21 cellular contexts compared by ENCODE assay signal in the genomic region with DNA sequence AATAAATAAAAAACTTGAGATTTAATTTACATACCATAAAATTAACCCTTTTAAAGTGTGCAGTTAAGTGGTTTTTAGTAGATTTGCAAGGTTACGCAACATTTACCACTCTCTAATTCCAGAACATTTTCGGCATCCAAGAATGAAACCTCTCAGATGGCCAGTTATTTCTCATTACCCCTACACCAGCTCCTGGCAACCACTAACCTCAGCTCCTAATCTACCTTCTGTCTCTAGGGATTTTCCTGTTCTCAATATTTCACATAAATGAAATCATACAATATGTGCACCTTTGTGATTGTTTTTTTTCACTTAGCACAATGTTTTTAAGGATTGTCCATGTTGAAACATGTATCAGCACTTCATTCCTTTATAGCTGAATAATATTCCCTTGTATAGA. TPM values are rescaled to one million over a fixed set of nuclear protein-coding genes. Genes with fewer than 3 reads are reported as not detected.
DNase-seq lines count a peak whose midpoint lies in the region; ATAC-seq, FAIRE-seq and TF ChIP-seq lines count a peak whose summit lies in the region.
"Had no signal": no experiment of that assay in that cellular context is flagged by ENCODE, and none has a peak within 500 bp of the region (broad histone marks: within the 10 kb centered on the region; RNA-seq: fewer than 3 reads in every experiment).

No MANE protein-coding gene starts in this region.

- no peaks in the 10 kb centered on the region for H3K79me2 ChIP-seq in K562 (ENCODE audit: control insufficient read depth, insufficient read depth, low read length)

- H3K9ac ChIP-seq in K562 (ENCODE audit: insufficient read depth in 1 of 2, low read depth in 2 of 2, low read length in 2 of 2) = no peak overlapping the region

- no peak for DNase-seq in CD4-positive, CD25-positive, alpha-beta regulatory T cell
- DNase-seq in LHCN-M2 (ENCODE audit: low read depth) (peak; percentile 61), K562 (ENCODE audit: extremely low read depth in 1 of 4, low spot score in 3 of 4) (no peak), iris pigment epithelial cell (ENCODE audit: low read depth) (peak; percentile 48), SW480 (ENCODE audit: low spot score) (no peak), HTR-8/SVneo (ENCODE audit: insufficient read length, low spot score) (no peak)
- DNase-seq in central memory CD4-positive, alpha-beta T cell = no peak
- DNase-seq: activated CD8-positive, alpha-beta T cell treated with anti-CD3 and anti-CD28 coated beads for 36 hours; activated naive CD8-positive, alpha-beta T cell treated with anti-CD3 and anti-CD28 coated beads, Interleukin-2, amount 10 ng/mL, durations not matched to agents 7 days and 5 days; COR-L47; effector CD8-positive, alpha-beta T cell; NCI-H1105 treated with DMSO at 0.1 percent for 48 hours; small intestine; stimulated activated CD4-positive, alpha-beta T cell treated with anti-CD3 and anti-CD28 coated beads, Interleukin-4, amount 100 ng/mL, for 4 hours; WERI-Rb-1 had no signal

- no peaks in the 10 kb centered on the region for H4K20me1 ChIP-seq in K562 (replicated peaks; ENCODE audit: control insufficient read depth, insufficient read depth, low read length)

- POLR2A ChIA-PET in K562 (lab: Yijun Ruan, JAX) = interaction anchor here (0.6 kb wide), 1 partner anchor 11 kb away, joined by 3 read pairs; no protein-coding TSS in a partner anchor

- no peak for ATAC-seq in CD4-positive, CD25-positive, alpha-beta regulatory T cell (ENCODE audit: low read depth in 2 of 2)
- ATAC-seq in K562 (no peak), HG02885 (IDR thresholded peaks at IDR 0.05; ENCODE audit: poor library complexity, unreplicated experiment) (no peak)
- ATAC-seq: activated CD8-positive, alpha-beta T cell treated with anti-CD3 and anti-CD28 coated beads for 36 hours; gastroesophageal sphincter; GM12878 had no signal

- no peak for TF ChIP-seq EP300 in K562 (IDR thresholded peaks at IDR 0.05; ENCODE audit: low read length)

- no peak overlapping the region for H3K4me3 Mint-ChIP-seq in CD4-positive, CD25-positive, alpha-beta regulatory T cell
- H3K4me3 Mint-ChIP-seq: activated CD8-positive, alpha-beta T cell treated with anti-CD3 and anti-CD28 coated beads for 36 hours; activated naive CD8-positive, alpha-beta T cell treated with anti-CD3 and anti-CD28 coated beads, Interleukin-2, amount 10 ng/mL, durations not matched to agents 7 days and 5 days; activated T-helper 1 cell treated with anti-CD3 and anti-CD28 coated beads, Interleukin-12 subunit alpha, Interleukin-12 subunit beta, Interleukin-2, Interleukin-4 antibody, amounts not matched to agents 30 ng/mL and 10 ng/mL and 1 ng/mL, durations not matched to agents 14 hours and 24 hours and 36 hours; IgD-negative memory B cell had no signal

- H3K4me3 ChIP-seq in CD4-positive, CD25-positive, alpha-beta regulatory T cell (ENCODE audit: low read depth, low read length) = no peak overlapping the region
- H3K4me3 ChIP-seq in K562 = no peak overlapping the region
- H3K4me3 ChIP-seq: gastroesophageal sphincter, GM12878 had no signal

- WGBS in K562 (ENCODE audit: insufficient coverage, low coverage, missing lambda C conversion rate) = 80% methylated on average over 2 of the region's 2 CpGs

- no peak for TF ChIP-seq RAD21 in K562 (CRISPR knock-in tag; conservative IDR thresholded peaks at IDR 0.05 in 1 of 2, IDR thresholded peaks at IDR 0.05 in 1 of 2)

- TF ChIP-seq CTCF in K562 (IDR thresholded peaks at IDR 0.05 in 2 of 3, conservative IDR thresholded peaks at IDR 0.05 in 1 of 3; ENCODE audit: insufficient read depth in 2 of 3, low read depth in 1 of 3, low read length in 3 of 3) = no peak

- H3K4me2 ChIP-seq in K562 (ENCODE audit: insufficient read depth, low read length) = no peak overlapping the region

- TF ChIP-seq POLR2A in K562 (conservative IDR thresholded peaks at IDR 0.05) = no peak

- peaks cover 50 to 71% (median 61%) of the 10 kb centered on the region in 4 donors for H3K4me1 Mint-ChIP-seq in CD4-positive, CD25-positive, alpha-beta regulatory T cell

- H3K27ac ChIP-seq in CD4-positive, CD25-positive, alpha-beta regulatory T cell (ENCODE audit: insufficient read depth, low read length, poor library complexity, severe bottlenecking) = no peak overlapping the region
- no peak overlapping the region for H3K27ac ChIP-seq in K562 (ENCODE audit: extremely low read depth, low read depth, low read length)
- H3K27ac ChIP-seq: WERI-Rb-1 had no signal

- H3K27me3 ChIP-seq in CD4-positive, CD25-positive, alpha-beta regulatory T cell (ENCODE audit: control insufficient read depth, insufficient read depth, low read length) = no peaks in the 10 kb centered on the region
- H3K27me3 ChIP-seq in K562 (ENCODE audit: control insufficient read depth in 2 of 2, insufficient read depth in 2 of 2, low read length in 2 of 2) = no peaks in the 10 kb centered on the region
- H3K27me3 ChIP-seq: gastroesophageal sphincter had no signal

- CTCF ChIA-PET in K562 (lab: Yijun Ruan, JAX; ENCODE audit: low intra/inter-chr PET ratio) = no interaction called here

- peaks cover 23% of the 10 kb centered on the region for H3K4me1 ChIP-seq in CD4-positive, CD25-positive, alpha-beta regulatory T cell (ENCODE audit: control insufficient read depth, insufficient read depth, low read length, poor library complexity, severe bottlenecking)
- peaks cover 0 to 6% of the 10 kb centered on the region in 2 experiments; a peak in 3 of 5 replicates for H3K4me1 ChIP-seq in K562 (replicated peaks in 1 of 2; ENCODE audit: control insufficient read depth in 2 of 2, insufficient read depth in 2 of 2, low read length in 2 of 2)

- peak overlapping the region in 2 of 3 donors; percentile 42 to 87 for H3K27ac Mint-ChIP-seq in CD4-positive, CD25-positive, alpha-beta regulatory T cell
- H3K27ac Mint-ChIP-seq: activated CD8-positive, alpha-beta T cell treated with anti-CD3 and anti-CD28 coated beads for 36 hours; activated naive CD8-positive, alpha-beta T cell treated with anti-CD3 and anti-CD28 coated beads, Interleukin-2, amount 10 ng/mL, durations not matched to agents 7 days and 5 days; activated T-helper 1 cell treated with anti-CD3 and anti-CD28 coated beads, Interleukin-12 subunit alpha, Interleukin-12 subunit beta, Interleukin-2, Interleukin-4 antibody, amounts not matched to agents 30 ng/mL and 10 ng/mL and 1 ng/mL, durations not matched to agents 14 hours and 24 hours and 36 hours had no signal

- H3K9me3 Mint-ChIP-seq in CD4-positive, CD25-positive, alpha-beta regulatory T cell = no peaks in the 10 kb centered on the region
- H3K9me3 Mint-ChIP-seq: activated CD8-positive, alpha-beta T cell treated with anti-CD3 and anti-CD28 coated beads for 36 hours; activated naive CD8-positive, alpha-beta T cell treated with anti-CD3 and anti-CD28 coated beads, Interleukin-2, amount 10 ng/mL, durations not matched to agents 7 days and 5 days; activated T-helper 1 cell treated with anti-CD3 and anti-CD28 coated beads, Interleukin-12 subunit alpha, Interleukin-12 subunit beta, Interleukin-2, Interleukin-4 antibody, amounts not matched to agents 30 ng/mL and 10 ng/mL and 1 ng/mL, durations not matched to agents 14 hours and 24 hours and 36 hours; IgD-negative memory B cell had no signal

- FAIRE-seq in K562 (lab: Jason Lieb, UNC) (no peak), HTR-8/SVneo (lab: Jason Lieb, UNC) (no peak)
- FAIRE-seq: G401.6, GM12878, small intestine had no signal

- H2AFZ ChIP-seq in K562 (ENCODE audit: low read depth, low read length) = no peak overlapping the region

- intact Hi-C loops in K562 (cut with micrococcal nuclease) = no loop called here

- no peaks in the 10 kb centered on the region for H3K9me3 ChIP-seq in CD4-positive, CD25-positive, alpha-beta regulatory T cell (ENCODE audit: control insufficient read depth in 2 of 2, low read length in 2 of 2)
- no peaks in the 10 kb centered on the region for H3K9me3 ChIP-seq in K562 (replicated peaks; ENCODE audit: control insufficient read depth, insufficient read depth, low read depth, low read length)
- H3K9me3 ChIP-seq: gastroesophageal sphincter had no signal

- in situ Hi-C loops in K562 (cut with MboI) = no loop called here

- no TSS peak for BruUV-seq in K562 (replicated peaks; lab: Mats Ljungman, UMichigan)

- H3K36me3 ChIP-seq in CD4-positive, CD25-positive, alpha-beta regulatory T cell (ENCODE audit: control insufficient read depth, insufficient read depth, low read length) = no peaks in the 10 kb centered on the region
- no peaks in the 10 kb centered on the region for H3K36me3 ChIP-seq in K562 (ENCODE audit: control insufficient read depth, insufficient read depth, low read length)
- H3K36me3 ChIP-seq: gastroesophageal sphincter, WERI-Rb-1 had no signal

- H3K9me1 ChIP-seq in K562 (ENCODE audit: control insufficient read depth, insufficient read depth, low read length) = no peaks in the 10 kb centered on the region

- H3K27me3 Mint-ChIP-seq in CD4-positive, CD25-positive, alpha-beta regulatory T cell = no peaks in the 10 kb centered on the region
- H3K27me3 Mint-ChIP-seq: activated CD8-positive, alpha-beta T cell treated with anti-CD3 and anti-CD28 coated beads for 36 hours; activated naive CD8-positive, alpha-beta T cell treated with anti-CD3 and anti-CD28 coated beads, Interleukin-2, amount 10 ng/mL, durations not matched to agents 7 days and 5 days; IgD-negative memory B cell had no signal

- peaks cover 14% of the 10 kb centered on the region for H3K36me3 Mint-ChIP-seq in CD4-positive, CD25-positive, alpha-beta regulatory T cell

RNA-seq across cellular contexts. Expression of a gene that starts 45.1 kb away (rescaled TPM):
- 22.1 TPM for total RNA-seq in CD4-positive, CD25-positive, alpha-beta regulatory T cell
- polyA plus RNA-seq in CD4-positive, CD25-positive, alpha-beta regulatory T cell = 10 to 100 TPM; 10.4 to 14.3 (median 10.9) TPM
- total RNA-seq in LHCN-M2 (2014; rRNA removed) = 17.1 and 18.5 TPM in 2 replicates
- 10.2 TPM for polyA plus RNA-seq in LHCN-M2 (2012)
- 8.9 and 19.4 TPM in 2 replicates for total RNA-seq in K562 (2011; cell fraction: chromatin; rRNA removed; ENCODE audit: low replicate concordance)
- total RNA-seq in K562 (2011; cell fraction: nucleolus; rRNA removed) = 2.9 and 3.0 TPM in 2 replicates
- 6.8 and 9.2 TPM in 2 replicates for total RNA-seq in K562 (2011; cell fraction: nucleoplasm; rRNA removed)
- total RNA-seq in K562 (2014; rRNA removed) = 3.3 and 3.7 TPM in 2 replicates
- total RNA-seq in K562 (2014; rRNA removed; fragmentation: Illumina TruSeq; extraction: Trizol) = 5.6 and 7.3 TPM in 2 replicates
- total RNA-seq in K562 (2015; rRNA removed; fragmentation: Illumina TruSeq; extraction: Trizol) = 5.3 and 5.9 TPM in 2 replicates
- 5.4 and 6.3 TPM in 2 replicates for total RNA-seq in K562 (2021)
- 5.0 and 6.4 TPM in 2 replicates for polyA plus RNA-seq in K562 (2011; rRNA removed)
- 1.8 and 3.4 TPM in 2 replicates for polyA plus RNA-seq in K562 (2011; cell fraction: cytosol; rRNA removed)
- polyA plus RNA-seq in K562 (2011; cell fraction: nucleus; rRNA removed) = 5.3 and 5.7 TPM in 2 replicates
- 4.1 and 5.4 TPM in 2 replicates for polyA plus RNA-seq in K562 (2012)
- 5.7 and 6.0 TPM in 2 replicates for polyA plus RNA-seq in K562 (2014; fragmentation: Illumina TruSeq; extraction: Trizol)
- 1 to 10 TPM; 1.6 to 1.7 TPM for polyA plus RNA-seq in K562 (2014; fragmentation: Nextera tagmentation; extraction: Ambion mirVana)
- polyA plus RNA-seq in K562 (2014; rRNA removed) = 5.7 and 6.1 TPM in 2 replicates
- 6.6 and 9.7 TPM in 2 replicates for polyA minus RNA-seq in K562 (2011; rRNA and poly(A)+ RNA removed)
- 3.0 and 3.6 TPM in 2 replicates for polyA minus RNA-seq in K562 (2011; cell fraction: cytosol; rRNA and poly(A)+ RNA removed)
- 4.0 and 10.0 TPM in 2 replicates for polyA minus RNA-seq in K562 (2011; cell fraction: nucleus; rRNA and poly(A)+ RNA removed)

Comparison
In these comparisons a context has a peak if more than half of its experiments do, and no peak if none do; other contexts are left out.
1. DNase-seq: peak in LHCN-M2 (single experiment) and iris pigment epithelial cell (single experiment); none in CD4-positive, CD25-positive, alpha-beta regulatory T cell (0 of 3), K562 (0 of 4), SW480 (single experiment), HTR-8/SVneo (single experiment) and central memory CD4-positive, alpha-beta T cell (single experiment).